Comparison of ENCODE assay signal across 8 cellular contexts in the genomic region with DNA sequence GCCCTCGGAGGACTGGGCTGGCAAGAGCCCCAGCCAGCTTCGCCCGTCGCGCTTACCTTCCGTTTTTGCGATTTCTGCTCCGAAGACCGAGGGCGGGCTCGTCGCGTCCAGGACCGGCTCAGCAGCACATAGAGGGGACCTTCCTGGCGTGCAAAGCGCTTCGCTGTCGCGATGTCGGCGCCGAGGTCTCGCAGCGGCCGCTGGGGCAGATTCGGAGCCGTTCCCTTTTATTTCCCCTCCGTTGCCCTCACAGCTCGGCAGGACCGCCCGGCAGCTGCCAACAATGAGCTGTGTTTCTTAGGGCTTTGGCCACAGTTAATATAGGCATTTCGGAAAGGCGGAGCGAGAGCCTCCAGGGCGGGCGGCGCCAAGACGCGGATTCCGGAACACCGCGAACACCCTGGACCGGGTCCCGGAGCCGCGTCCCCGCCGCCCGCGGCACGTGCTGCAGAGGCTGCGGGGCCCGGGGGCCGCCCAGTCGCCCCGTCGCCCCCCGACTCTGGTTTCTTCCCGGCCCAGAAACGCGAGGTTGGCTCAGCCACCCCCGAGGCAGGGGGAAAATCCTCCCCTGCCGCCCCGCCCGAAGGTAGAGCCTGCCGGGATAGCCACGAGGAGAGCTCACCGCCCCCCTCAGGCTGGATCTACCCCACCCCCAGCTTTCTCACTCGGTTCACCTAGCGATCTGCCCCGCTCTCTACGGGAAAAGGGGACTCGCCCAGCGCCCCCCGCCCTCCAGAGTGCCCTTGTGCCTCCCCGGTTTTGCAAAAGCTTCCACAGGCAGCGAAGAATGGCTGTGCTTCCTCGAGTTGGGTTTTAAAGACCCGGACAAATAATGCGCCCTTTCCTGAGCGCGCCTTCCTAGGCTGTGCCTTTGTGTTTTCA. TPM values are rescaled to one million over a fixed set of nuclear protein-coding genes. Genes with fewer than 3 reads are reported as not detected.
DNase-seq lines count a peak whose midpoint lies in the region; ATAC-seq, FAIRE-seq and TF ChIP-seq lines count a peak whose summit lies in the region.

A gene with protein sequence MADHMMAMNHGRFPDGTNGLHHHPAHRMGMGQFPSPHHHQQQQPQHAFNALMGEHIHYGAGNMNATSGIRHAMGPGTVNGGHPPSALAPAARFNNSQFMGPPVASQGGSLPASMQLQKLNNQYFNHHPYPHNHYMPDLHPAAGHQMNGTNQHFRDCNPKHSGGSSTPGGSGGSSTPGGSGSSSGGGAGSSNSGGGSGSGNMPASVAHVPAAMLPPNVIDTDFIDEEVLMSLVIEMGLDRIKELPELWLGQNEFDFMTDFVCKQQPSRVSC (minus strand): TSS at position 292 of the 882 bp plus-strand sequence. CDS start 704 bp downstream, outside the sequence.

- peaks cover 0 to 25% (median 0%) of the 10 kb centered on the region in 3 donors for H3K36me3 ChIP-seq in esophagus squamous epithelium

- TF ChIP-seq CTCF in esophagus squamous epithelium (IDR thresholded peaks at IDR 0.05) = peak in 5 of 6 experiments; percentile 7 to 51 (median 38)

- peak; percentile 65 for ATAC-seq in GM21723 (IDR thresholded peaks at IDR 0.05; ENCODE audit: unreplicated experiment)
- ATAC-seq in activated T-cell treated with anti-CD3 and anti-CD28 coated beads, Interleukin-2, amount 50 U/mL, for 72 hours (replicated peaks in 1 of 2) = peak; percentile 65 to 70
- ATAC-seq in naive B cell (ENCODE audit: low read depth in 2 of 2) = peak; percentile 72
- ATAC-seq in stimulated activated effector memory CD8-positive, alpha-beta T cell treated with anti-CD3 and anti-CD28 coated beads, Interleukin-12 subunit alpha, Interleukin-12 subunit beta, amount 100 ng/mL, for 72 hours = peak; percentile 83

- peaks cover 4 to 9% of the 10 kb centered on the region in 2 donors for H3K36me3 Mint-ChIP-seq in activated T-cell treated with anti-CD3 and anti-CD28 coated beads, Interleukin-2, amount 50 U/mL, for 72 hours (ENCODE audit: insufficient read depth in 2 of 2)
- peaks cover 0 to 6% of the 10 kb centered on the region in 2 donors for H3K36me3 Mint-ChIP-seq in naive B cell
- H3K36me3 Mint-ChIP-seq in stimulated activated effector memory CD8-positive, alpha-beta T cell treated with anti-CD3 and anti-CD28 coated beads, Interleukin-12 subunit alpha, Interleukin-12 subunit beta, amount 100 ng/mL, for 72 hours = peaks cover 56% of the 10 kb centered on the region

- no peaks in the 10 kb centered on the region for H3K9me3 ChIP-seq in esophagus squamous epithelium

- H3K27me3 Mint-ChIP-seq in activated T-cell treated with anti-CD3 and anti-CD28 coated beads, Interleukin-2, amount 50 U/mL, for 72 hours (ENCODE audit: low read depth) = no peaks in the 10 kb centered on the region
- no peaks in the 10 kb centered on the region for H3K27me3 Mint-ChIP-seq in naive B cell

- H3K4me3 ChIP-seq in esophagus squamous epithelium = peak within 1 kb of the TSS; percentile 90 to 94 (median 92)

- TF ChIP-seq POLR2A in esophagus squamous epithelium (IDR thresholded peaks at IDR 0.05) = peak; percentile 33 to 100 (median 84)

- WGBS in esophagus squamous epithelium, 2 donors = 0% methylated on average over 3 to 6 of the region's 82 CpGs

- peak within 1 kb of the TSS; percentile 93 to 95 for H3K4me3 Mint-ChIP-seq in activated T-cell treated with anti-CD3 and anti-CD28 coated beads, Interleukin-2, amount 50 U/mL, for 72 hours
- H3K4me3 Mint-ChIP-seq in naive B cell = peak within 1 kb of the TSS; percentile 98 to 100 (median 99)
- peak within 1 kb of the TSS; percentile 98 for H3K4me3 Mint-ChIP-seq in stimulated activated effector memory CD8-positive, alpha-beta T cell treated with anti-CD3 and anti-CD28 coated beads, Interleukin-12 subunit alpha, Interleukin-12 subunit beta, amount 100 ng/mL, for 72 hours

- peak within 1 kb of the TSS; percentile 96 to 99 (median 98) for H3K27ac ChIP-seq in esophagus squamous epithelium

- DNase-seq in DMS53 treated with DMSO at 0.1 percent for 48 hours (lab: John Stamatoyannopoulos, UW; ENCODE audit: unreplicated experiment) (peak; percentile 71), KG1 (lab: John Stamatoyannopoulos, UW) (peak; percentile 91), RCC 7860 (ENCODE audit: low spot score) (peak; percentile 87), esophagus squamous epithelium (lab: John Stamatoyannopoulos, UW) (peak; percentile 68), naive B cell (peak; percentile 95)
- DNase-seq in activated T-cell treated with anti-CD3 and anti-CD28 coated beads, Interleukin-2, amount 50 U/mL, for 72 hours = peak; percentile 91 to 95
- peak; percentile 97 to 98 for DNase-seq in stimulated activated effector memory CD8-positive, alpha-beta T cell treated with anti-CD3 and anti-CD28 coated beads, Interleukin-12 subunit alpha, Interleukin-12 subunit beta, amount 100 ng/mL, for 72 hours (ENCODE audit: low spot score in 2 of 2)

- FAIRE-seq in RCC 7860 (lab: Jason Lieb, UNC) = no peak

- no peaks in the 10 kb centered on the region for H3K27me3 ChIP-seq in esophagus squamous epithelium

- no peaks in the 10 kb centered on the region for H3K9me3 Mint-ChIP-seq in activated T-cell treated with anti-CD3 and anti-CD28 coated beads, Interleukin-2, amount 50 U/mL, for 72 hours
- no peaks in the 10 kb centered on the region for H3K9me3 Mint-ChIP-seq in naive B cell
- no peaks in the 10 kb centered on the region for H3K9me3 Mint-ChIP-seq in stimulated activated effector memory CD8-positive, alpha-beta T cell treated with anti-CD3 and anti-CD28 coated beads, Interleukin-12 subunit alpha, Interleukin-12 subunit beta, amount 100 ng/mL, for 72 hours

- H3K4me1 Mint-ChIP-seq in activated T-cell treated with anti-CD3 and anti-CD28 coated beads, Interleukin-2, amount 50 U/mL, for 72 hours (ENCODE audit: low read depth) = peaks cover 46% of the 10 kb centered on the region
- peaks cover 17 to 37% (median 21%) of the 10 kb centered on the region in 3 donors for H3K4me1 Mint-ChIP-seq in naive B cell
- peaks cover 69% of the 10 kb centered on the region for H3K4me1 Mint-ChIP-seq in stimulated activated effector memory CD8-positive, alpha-beta T cell treated with anti-CD3 and anti-CD28 coated beads, Interleukin-12 subunit alpha, Interleukin-12 subunit beta, amount 100 ng/mL, for 72 hours

- intact Hi-C loops in esophagus squamous epithelium (cut with DNase I) = loop anchor here (10.0 kb wide), 1 partner anchor 220 kb away; no protein-coding TSS in a partner anchor

- peak within 1 kb of the TSS; percentile 97 for H3K27ac Mint-ChIP-seq in activated T-cell treated with anti-CD3 and anti-CD28 coated beads, Interleukin-2, amount 50 U/mL, for 72 hours
- H3K27ac Mint-ChIP-seq in naive B cell = peak within 1 kb of the TSS; percentile 93 to 99 (median 98)
- H3K27ac Mint-ChIP-seq in stimulated activated effector memory CD8-positive, alpha-beta T cell treated with anti-CD3 and anti-CD28 coated beads, Interleukin-12 subunit alpha, Interleukin-12 subunit beta, amount 100 ng/mL, for 72 hours = peak within 1 kb of the TSS; percentile 98

- peaks cover 6 to 46% (median 16%) of the 10 kb centered on the region in 3 donors for H3K4me1 ChIP-seq in esophagus squamous epithelium

RNA-seq across cellular contexts. Expression of the gene that starts here (rescaled TPM):
- 10 to 100 TPM; 26.0 to 73.0 TPM for total RNA-seq in activated T-cell treated with anti-CD3 and anti-CD28 coated beads, Interleukin-2, amount 50 U/mL, for 72 hours
- 100 to 1,000 TPM in 1 of 4 donors, 10 to 100 TPM in 3; 24.8 to 169 (median 60.9) TPM for total RNA-seq in esophagus squamous epithelium
- 10 to 100 TPM in 5 of 6 donors, 1 to 10 TPM in 1; 6.0 to 19.3 (median 16.5) TPM for polyA plus RNA-seq in naive B cell (ENCODE audit: low read depth in 6 of 6)

Comparison
In these comparisons a context has a peak if more than half of its experiments do, and no peak if none do; other contexts are left out.
1. Peak in every context shown above with its lines: DNase-seq, ATAC-seq, H3K4me3 ChIP-seq and H3K27ac ChIP-seq.